Comparison of ENCODE assay signal across 16 cellular contexts in genomic region chr18:45940724-45941123, GRCh38.
"Had no signal": no experiment of that assay in that cellular context is flagged by ENCODE, and none has a peak within 500 bp of the region (broad histone marks: within the 10 kb centered on the region; RNA-seq: fewer than 3 reads in every experiment).

No MANE protein-coding gene starts in this region.

- H3K4me3 ChIP-seq: esophagus squamous epithelium, suprapubic skin had no signal

- H3K27ac Mint-ChIP-seq: activated CD8-positive, alpha-beta T cell treated with anti-CD3 and anti-CD28 coated beads for 36 hours; activated naive CD8-positive, alpha-beta T cell treated with anti-CD3 and anti-CD28 coated beads, Interleukin-2, amount 10 ng/mL, durations not matched to agents 7 days and 5 days; activated T-helper 2 cell treated with anti-CD3 and anti-CD28 coated beads, Interferon-gamma antibody, Interleukin-2, Interleukin-4, amounts not matched to agents 10 μg/mL and 5 μg/mL and 100 μg/mL, durations not matched to agents 14 hours and 24 hours and 36 hours; memory B cell; stimulated activated naive B cell treated with anti-CD40 and anti-IgM and Interleukin-4, amounts not matched to agents 10 μg/mL and 1 μg/mL and 100 μg/mL, for 72 hours; type B pancreatic cell had no signal

- H3K4me3 Mint-ChIP-seq: activated CD8-positive, alpha-beta T cell treated with anti-CD3 and anti-CD28 coated beads for 36 hours; activated naive CD8-positive, alpha-beta T cell treated with anti-CD3 and anti-CD28 coated beads, Interleukin-2, amount 10 ng/mL, durations not matched to agents 7 days and 5 days; memory B cell; neural crest cell; stimulated activated naive B cell treated with anti-CD40 and anti-IgM and Interleukin-4, amounts not matched to agents 10 μg/mL and 1 μg/mL and 100 μg/mL, for 72 hours; type B pancreatic cell had no signal

- H3K4me1 Mint-ChIP-seq: memory B cell, neural crest cell had no signal

- H3K9me3 ChIP-seq: esophagus squamous epithelium, suprapubic skin had no signal

- H3K27me3 ChIP-seq: esophagus squamous epithelium, suprapubic skin had no signal

- H3K27me3 Mint-ChIP-seq: activated CD8-positive, alpha-beta T cell treated with anti-CD3 and anti-CD28 coated beads for 36 hours; activated naive CD8-positive, alpha-beta T cell treated with anti-CD3 and anti-CD28 coated beads, Interleukin-2, amount 10 ng/mL, durations not matched to agents 7 days and 5 days; memory B cell; stimulated activated naive B cell treated with anti-CD40 and anti-IgM and Interleukin-4, amounts not matched to agents 10 μg/mL and 1 μg/mL and 100 μg/mL, for 72 hours; type B pancreatic cell had no signal

- H3K27ac ChIP-seq: esophagus squamous epithelium, suprapubic skin, VCaP had no signal

- H3K4me1 ChIP-seq: esophagus squamous epithelium, suprapubic skin had no signal

- DNase-seq: activated CD8-positive, alpha-beta memory T cell treated with anti-CD3 and anti-CD28 coated beads, Interleukin-2, amount 50 U/mL, for 4 hours; activated CD8-positive, alpha-beta T cell treated with anti-CD3 and anti-CD28 coated beads for 36 hours; activated naive CD8-positive, alpha-beta T cell treated with anti-CD3 and anti-CD28 coated beads, Interleukin-2, amount 10 ng/mL, durations not matched to agents 7 days and 5 days; anterior cingulate cortex; esophagus squamous epithelium; foreskin fibroblast; stimulated activated CD4-positive, alpha-beta T cell treated with anti-CD3 and anti-CD28 coated beads, Interleukin-2, amount 100 ng/mL, for 24 hours; stimulated activated naive B cell treated with anti-CD40 and anti-IgM and Interleukin-4, amounts not matched to agents 10 μg/mL and 1 μg/mL and 100 μg/mL, for 72 hours had no signal

- ATAC-seq: activated CD8-positive, alpha-beta T cell treated with anti-CD3 and anti-CD28 coated beads for 36 hours; left lobe of liver; sciatic nerve; stimulated activated naive B cell treated with anti-CD40 and anti-IgM and Interleukin-4, amounts not matched to agents 10 μg/mL and 1 μg/mL and 100 μg/mL, for 72 hours had no signal

- H3K9me3 Mint-ChIP-seq: activated CD8-positive, alpha-beta T cell treated with anti-CD3 and anti-CD28 coated beads for 36 hours; activated naive CD8-positive, alpha-beta T cell treated with anti-CD3 and anti-CD28 coated beads, Interleukin-2, amount 10 ng/mL, durations not matched to agents 7 days and 5 days; activated T-helper 2 cell treated with anti-CD3 and anti-CD28 coated beads, Interferon-gamma antibody, Interleukin-2, Interleukin-4, amounts not matched to agents 10 μg/mL and 5 μg/mL and 100 μg/mL, durations not matched to agents 14 hours and 24 hours and 36 hours; memory B cell; neural crest cell; stimulated activated naive B cell treated with anti-CD40 and anti-IgM and Interleukin-4, amounts not matched to agents 10 μg/mL and 1 μg/mL and 100 μg/mL, for 72 hours; type B pancreatic cell had no signal
